In the genomic region with DNA sequence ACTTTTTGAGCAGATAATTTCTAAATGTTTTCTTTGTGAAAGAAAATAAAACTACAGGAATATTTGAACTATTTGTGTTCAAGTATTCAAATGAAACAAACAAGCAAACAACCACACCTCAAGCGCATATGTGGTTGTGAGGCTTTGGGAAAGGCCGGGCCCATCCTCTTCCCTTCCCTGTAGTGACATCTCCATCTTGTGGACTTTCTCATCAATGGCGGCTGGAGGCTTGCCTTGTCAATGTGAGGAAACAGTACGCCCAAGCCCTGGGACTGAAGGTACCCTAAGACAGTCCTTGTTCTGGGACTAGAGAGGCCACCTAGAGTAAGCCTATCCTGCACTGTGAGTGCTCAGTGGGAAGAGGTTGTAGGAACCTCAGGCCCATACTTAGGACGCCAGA, we compare ENCODE assay signal across 12 cellular contexts.
DNase-seq lines count a peak whose midpoint lies in the region; ATAC-seq, FAIRE-seq and TF ChIP-seq lines count a peak whose summit lies in the region.
"Had no signal": no experiment of that assay in that cellular context is flagged by ENCODE, and none has a peak within 500 bp of the region (broad histone marks: within the 10 kb centered on the region; RNA-seq: fewer than 3 reads in every experiment).

No MANE protein-coding gene starts in this region.

- no peak overlapping the region for H3K9ac ChIP-seq in DND-41 (ENCODE audit: low read depth, low read length)
- no peak overlapping the region for H3K9ac ChIP-seq in adipocyte (ENCODE audit: low read length)

- CTCF ChIA-PET in HEK293 (lab: Yijun Ruan, JAX) = interaction anchor here (1.3 kb wide), 1 partner anchor 26 kb away, joined by 5 read pairs; no protein-coding TSS in a partner anchor

- H3K27ac ChIP-seq in DND-41 (ENCODE audit: low read length) (no peak overlapping the region), HEK293 (ENCODE audit: extremely low read depth, low read depth, low read length) (no peak overlapping the region)
- H3K27ac ChIP-seq: SJSA1, thyroid gland had no signal

- H3K4me1 ChIP-seq in DND-41 (ENCODE audit: insufficient read depth, low read length) = no peaks in the 10 kb centered on the region
- no peaks in the 10 kb centered on the region for H3K4me1 ChIP-seq in HEK293 (ENCODE audit: control insufficient read depth, insufficient read depth, low read length)
- H3K4me1 ChIP-seq in adipocyte (ENCODE audit: control insufficient read depth, insufficient read depth, low read length) = peaks cover 9% of the 10 kb centered on the region
- H3K4me1 ChIP-seq: SJSA1, thyroid gland had no signal

- H2AFZ ChIP-seq in DND-41 (ENCODE audit: low read depth, low read length) = no peak overlapping the region

- H4K20me1 ChIP-seq in DND-41 (ENCODE audit: insufficient read depth, low read length) = no peaks in the 10 kb centered on the region

- H3K4me1 Mint-ChIP-seq in activated T-cell treated with anti-CD3 and anti-CD28 coated beads, Interleukin-2, amount 50 U/mL, for 4 hours (ENCODE audit: low read depth) = no peaks in the 10 kb centered on the region
- H3K4me1 Mint-ChIP-seq: IgD-negative memory B cell had no signal

- H3K36me3 ChIP-seq in DND-41 (ENCODE audit: insufficient read depth, low read length) (no peaks in the 10 kb centered on the region), HEK293 (ENCODE audit: control insufficient read depth in 2 of 2, insufficient read depth in 1 of 2, low read length in 2 of 2) (no peaks in the 10 kb centered on the region), adipocyte (ENCODE audit: control insufficient read depth, insufficient read depth, low read length, severe bottlenecking) (no peaks in the 10 kb centered on the region)
- H3K36me3 ChIP-seq: SJSA1, thyroid gland had no signal

- DNase-seq in DND-41 (no peak), adipocyte (ENCODE audit: low read depth) (peak; percentile 32), myocyte (ENCODE audit: low read depth) (peak; percentile 61), HTR-8/SVneo (ENCODE audit: insufficient read length, low spot score) (no peak)
- no peak for DNase-seq in activated T-cell treated with anti-CD3 and anti-CD28 coated beads, Interleukin-2, amount 50 U/mL, for 4 hours
- DNase-seq: stimulated activated CD4-positive, alpha-beta T cell treated with anti-CD3 and anti-CD28 coated beads, Interleukin-1b, Interleukin-23, amount 100 ng/mL, for 48 hours; thyroid gland had no signal

- no peak for FAIRE-seq in HTR-8/SVneo (lab: Jason Lieb, UNC)
- FAIRE-seq: GM12892 had no signal

- H3K36me3 Mint-ChIP-seq in activated T-cell treated with anti-CD3 and anti-CD28 coated beads, Interleukin-2, amount 50 U/mL, for 4 hours (ENCODE audit: insufficient read depth) = no peaks in the 10 kb centered on the region
- H3K36me3 Mint-ChIP-seq: IgD-negative memory B cell had no signal

- H3K27me3 ChIP-seq in DND-41 (ENCODE audit: insufficient read depth, low read length, poor library complexity) = no peaks in the 10 kb centered on the region
- no peaks in the 10 kb centered on the region for H3K27me3 ChIP-seq in adipocyte (replicated peaks; ENCODE audit: control insufficient read depth, insufficient read depth, low read length)
- H3K27me3 ChIP-seq: SJSA1, thyroid gland had no signal

- no peaks in the 10 kb centered on the region for H3K79me2 ChIP-seq in DND-41 (ENCODE audit: insufficient read depth, low read length)

- no peak for ATAC-seq in DND-41 (ENCODE audit: insufficient read depth, low read depth)
- ATAC-seq in HG02973 (IDR thresholded peaks at IDR 0.05; ENCODE audit: unreplicated experiment) = no peak
- no peak for ATAC-seq in activated T-cell treated with anti-CD3 and anti-CD28 coated beads, Interleukin-2, amount 50 U/mL, for 4 hours

- POLR2A ChIA-PET in HEK293 (lab: Yijun Ruan, JAX) = no interaction called here

- H3K9me3 ChIP-seq in DND-41 (ENCODE audit: insufficient read depth, low read length, severe bottlenecking) (no peaks in the 10 kb centered on the region), HEK293 (ENCODE audit: control insufficient read depth, insufficient read depth, low read depth, low read length) (no peaks in the 10 kb centered on the region), adipocyte (ENCODE audit: control insufficient read depth, low read length) (no peaks in the 10 kb centered on the region)
- H3K9me3 ChIP-seq: SJSA1, thyroid gland had no signal

- H3K4me2 ChIP-seq in DND-41 (ENCODE audit: insufficient read depth, low read length) = no peak overlapping the region

- no peaks in the 10 kb centered on the region for H3K9me3 Mint-ChIP-seq in activated T-cell treated with anti-CD3 and anti-CD28 coated beads, Interleukin-2, amount 50 U/mL, for 4 hours
- H3K9me3 Mint-ChIP-seq: IgD-negative memory B cell had no signal

- no peak overlapping the region for H3K4me3 Mint-ChIP-seq in activated T-cell treated with anti-CD3 and anti-CD28 coated beads, Interleukin-2, amount 50 U/mL, for 4 hours
- H3K4me3 Mint-ChIP-seq: IgD-negative memory B cell had no signal

- H3K4me3 ChIP-seq in DND-41 (ENCODE audit: low read depth in 1 of 2, low read length in 2 of 2) (no peak overlapping the region), HEK293 (ENCODE audit: low read depth, low read length) (no peak overlapping the region), adipocyte (ENCODE audit: low read length) (no peak overlapping the region)
- H3K4me3 ChIP-seq: SJSA1, thyroid gland had no signal

- TF ChIP-seq CTCF in DND-41 (IDR thresholded peaks at IDR 0.05; ENCODE audit: borderline replicate concordance, extremely low read depth, low read length, poor library complexity, severe bottlenecking) (peak; percentile 47), HEK293 (tag by site-specific recombination; IDR thresholded peaks at IDR 0.05) (no peak)

- H3K27me3 Mint-ChIP-seq in activated T-cell treated with anti-CD3 and anti-CD28 coated beads, Interleukin-2, amount 50 U/mL, for 4 hours (ENCODE audit: low read depth) = peaks cover 5% of the 10 kb centered on the region

TF ChIP-seq in HEK293, 187 proteins besides CTCF, POLR2A, EP300 and RAD21:
- TF ChIP-seq, protein P1, sequence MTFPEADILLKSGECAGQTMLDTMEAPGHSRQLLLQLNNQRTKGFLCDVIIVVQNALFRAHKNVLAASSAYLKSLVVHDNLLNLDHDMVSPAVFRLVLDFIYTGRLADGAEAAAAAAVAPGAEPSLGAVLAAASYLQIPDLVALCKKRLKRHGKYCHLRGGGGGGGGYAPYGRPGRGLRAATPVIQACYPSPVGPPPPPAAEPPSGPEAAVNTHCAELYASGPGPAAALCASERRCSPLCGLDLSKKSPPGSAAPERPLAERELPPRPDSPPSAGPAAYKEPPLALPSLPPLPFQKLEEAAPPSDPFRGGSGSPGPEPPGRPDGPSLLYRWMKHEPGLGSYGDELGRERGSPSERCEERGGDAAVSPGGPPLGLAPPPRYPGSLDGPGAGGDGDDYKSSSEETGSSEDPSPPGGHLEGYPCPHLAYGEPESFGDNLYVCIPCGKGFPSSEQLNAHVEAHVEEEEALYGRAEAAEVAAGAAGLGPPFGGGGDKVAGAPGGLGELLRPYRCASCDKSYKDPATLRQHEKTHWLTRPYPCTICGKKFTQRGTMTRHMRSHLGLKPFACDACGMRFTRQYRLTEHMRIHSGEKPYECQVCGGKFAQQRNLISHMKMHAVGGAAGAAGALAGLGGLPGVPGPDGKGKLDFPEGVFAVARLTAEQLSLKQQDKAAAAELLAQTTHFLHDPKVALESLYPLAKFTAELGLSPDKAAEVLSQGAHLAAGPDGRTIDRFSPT (tag by site-specific recombination; IDR thresholded peaks at IDR 0.05) = no peak
- TF ChIP-seq BCL11A (tag by site-specific recombination; IDR thresholded peaks at IDR 0.05; ENCODE audit: low read depth) = no peak
- TF ChIP-seq, protein P2, sequence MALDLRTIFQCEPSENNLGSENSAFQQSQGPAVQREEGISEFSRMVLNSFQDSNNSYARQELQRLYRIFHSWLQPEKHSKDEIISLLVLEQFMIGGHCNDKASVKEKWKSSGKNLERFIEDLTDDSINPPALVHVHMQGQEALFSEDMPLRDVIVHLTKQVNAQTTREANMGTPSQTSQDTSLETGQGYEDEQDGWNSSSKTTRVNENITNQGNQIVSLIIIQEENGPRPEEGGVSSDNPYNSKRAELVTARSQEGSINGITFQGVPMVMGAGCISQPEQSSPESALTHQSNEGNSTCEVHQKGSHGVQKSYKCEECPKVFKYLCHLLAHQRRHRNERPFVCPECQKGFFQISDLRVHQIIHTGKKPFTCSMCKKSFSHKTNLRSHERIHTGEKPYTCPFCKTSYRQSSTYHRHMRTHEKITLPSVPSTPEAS (tag by site-specific recombination; IDR thresholded peaks at IDR 0.05) = no peak
- no peak for TF ChIP-seq GLIS2 (tag by site-specific recombination; IDR thresholded peaks at IDR 0.05)
- 0 out of 2 replicates have a peak, but pooled peaks have one; percentile 10 for TF ChIP-seq ZNF654 (tag by site-specific recombination; IDR thresholded peaks at IDR 0.05; ENCODE audit: low read depth)
TF ChIP-seq in HEK293: peak in this region for 1.

Comparison
In these comparisons a context has a peak if more than half of its experiments do, and no peak if none do; other contexts are left out.
1. DNase-seq: peak in adipocyte (single experiment) and myocyte (single experiment); none in DND-41 (single experiment), HTR-8/SVneo (single experiment) and activated T-cell treated with anti-CD3 and anti-CD28 coated beads, Interleukin-2, amount 50 U/mL, for 4 hours (single experiment).